26 cellular contexts compared by ENCODE assay signal in the genomic region with DNA sequence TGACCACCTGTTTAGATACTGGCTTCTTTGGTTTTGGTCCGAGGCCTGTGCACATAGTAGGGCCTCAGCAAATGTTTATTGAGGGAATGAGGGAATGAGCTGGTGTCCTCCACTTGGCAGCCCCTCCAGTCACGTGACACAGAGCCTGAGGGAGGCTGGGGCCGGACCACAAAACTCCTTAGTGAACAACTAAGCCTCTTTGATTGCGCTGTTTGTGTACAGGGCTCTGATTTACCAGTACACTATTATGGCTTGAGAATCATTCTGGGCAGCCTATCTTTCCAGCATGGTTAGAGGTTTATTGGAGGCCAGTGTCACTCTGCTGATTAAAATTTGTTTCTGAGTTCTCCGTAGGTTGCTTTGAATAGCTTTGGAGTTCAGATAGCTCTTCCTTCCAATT. TPM values are rescaled to one million over a fixed set of nuclear protein-coding genes. Genes with fewer than 3 reads are reported as not detected.
"Had no signal": no experiment of that assay in that cellular context is flagged by ENCODE, and none has a peak within 500 bp of the region (broad histone marks: within the 10 kb centered on the region; RNA-seq: fewer than 3 reads in every experiment).

No MANE protein-coding gene starts in this region.

- H3K4me3 ChIP-seq: colonic mucosa, esophagus squamous epithelium, gastrocnemius medialis, heart right ventricle, left lung, lower lobe of right lung, mucosa of descending colon had no signal

- DNase-seq: colonic mucosa; cortex of kidney; effector CD8-positive, alpha-beta T cell; effector memory CD8-positive, alpha-beta T cell; endodermal cell; erythroblast; esophagus squamous epithelium; foreskin fibroblast; foreskin melanocyte; gastrocnemius medialis; glutamatergic neuron; head of caudate nucleus; heart right ventricle; hippocampal formation; left cardiac atrium; left lung; left ventricle myocardium superior; lower lobe of right lung; mesenchymal stem cell; mucosa of descending colon had no signal

- ATAC-seq: effector memory CD8-positive, alpha-beta T cell; esophagus mucosa; gastrocnemius medialis; heart right ventricle; left cardiac atrium; left lung; left ventricle myocardium superior; lower lobe of right lung; mucosa of descending colon had no signal

- H3K36me3 ChIP-seq: colonic mucosa, esophagus squamous epithelium, gastrocnemius medialis, heart right ventricle, left lung, lower lobe of right lung had no signal

- FAIRE-seq: endometrium, islet of Langerhans, keratinocyte had no signal

- H3K4me1 ChIP-seq: colonic mucosa, gastrocnemius medialis, heart right ventricle, left lung, lower lobe of right lung had no signal

- H3K27me3 ChIP-seq: colonic mucosa, gastrocnemius medialis, left lung had no signal

- H3K27ac ChIP-seq: colonic mucosa, epithelial cell of prostate, esophagus squamous epithelium, gastrocnemius medialis, heart right ventricle, left lung, lower lobe of right lung had no signal

- H3K9me3 ChIP-seq: colonic mucosa, esophagus squamous epithelium, gastrocnemius medialis, heart right ventricle, left lung, lower lobe of right lung, mucosa of descending colon had no signal

RNA-seq across cellular contexts. Expression of a gene that starts 10.2 kb away (rescaled TPM):
- total RNA-seq: glomerular endothelial cell had no signal
- polyA plus RNA-seq: keratinocyte had no signal
